Comparison of ENCODE assay signal across 5 cellular contexts in genomic region chr16:72349719-72350118, GRCh38.
"Had no signal": no experiment of that assay in that cellular context is flagged by ENCODE, and none has a peak within 500 bp of the region (broad histone marks: within the 10 kb centered on the region; RNA-seq: fewer than 3 reads in every experiment).

No MANE protein-coding gene starts in this region.

- H2AFZ ChIP-seq: GM23338 had no signal

- H3K4me3 ChIP-seq: GM23338 had no signal

- FAIRE-seq: H1 had no signal

- DNase-seq: H9, HCEC 1CT, KG1 had no signal

- ATAC-seq: GM23338 had no signal

- H3K4me2 ChIP-seq: GM23338 had no signal
